In the genomic region with DNA sequence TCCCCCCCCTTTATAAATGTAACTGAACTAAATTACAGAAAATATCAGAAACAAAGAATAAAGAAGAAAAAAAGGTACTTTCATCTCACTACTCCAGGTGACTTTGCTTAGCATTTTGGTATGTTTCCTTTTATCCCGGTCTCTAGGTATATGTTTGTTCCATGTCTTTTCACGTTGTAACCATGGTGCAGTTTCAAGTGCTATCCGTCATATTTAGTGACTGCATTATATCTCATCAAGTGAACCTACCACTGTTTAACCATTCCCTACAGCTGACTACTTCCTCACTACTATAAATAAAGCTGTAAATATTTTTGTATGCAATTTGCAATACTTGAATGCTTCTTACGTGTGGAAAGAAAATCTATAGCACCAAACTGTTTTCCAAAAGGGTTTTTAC, we compare ENCODE assay signal across 1 cellular context.
TF ChIP-seq lines count a peak whose summit lies in the region.

No MANE protein-coding gene starts in this region.

TF ChIP-seq in GM12878, 131 proteins besides CTCF, POLR2A, EP300 and RAD21:
- no peak for TF ChIP-seq NRF1 (conservative IDR thresholded peaks at IDR 0.05; ENCODE audit: low read depth, low read length)
- TF ChIP-seq SUPT20H (IDR thresholded peaks at IDR 0.05; ENCODE audit: borderline replicate concordance, control insufficient read depth, low read depth, low read length): no peak
- no peak for TF ChIP-seq NR2C2 (IDR thresholded peaks at IDR 0.05; ENCODE audit: borderline replicate concordance, control insufficient read depth, insufficient read length, low read depth)
- no peak for TF ChIP-seq HDGF (IDR thresholded peaks at IDR 0.05)
- TF ChIP-seq RFX5 (IDR thresholded peaks at IDR 0.05; ENCODE audit: low read depth, low read length): no peak
- TF ChIP-seq, protein P1, sequence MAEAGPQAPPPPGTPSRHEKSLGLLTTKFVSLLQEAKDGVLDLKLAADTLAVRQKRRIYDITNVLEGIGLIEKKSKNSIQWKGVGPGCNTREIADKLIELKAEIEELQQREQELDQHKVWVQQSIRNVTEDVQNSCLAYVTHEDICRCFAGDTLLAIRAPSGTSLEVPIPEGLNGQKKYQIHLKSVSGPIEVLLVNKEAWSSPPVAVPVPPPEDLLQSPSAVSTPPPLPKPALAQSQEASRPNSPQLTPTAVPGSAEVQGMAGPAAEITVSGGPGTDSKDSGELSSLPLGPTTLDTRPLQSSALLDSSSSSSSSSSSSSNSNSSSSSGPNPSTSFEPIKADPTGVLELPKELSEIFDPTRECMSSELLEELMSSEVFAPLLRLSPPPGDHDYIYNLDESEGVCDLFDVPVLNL (IDR thresholded peaks at IDR 0.05; ENCODE audit: low read depth, low read length): no peak
- TF ChIP-seq, protein P2, sequence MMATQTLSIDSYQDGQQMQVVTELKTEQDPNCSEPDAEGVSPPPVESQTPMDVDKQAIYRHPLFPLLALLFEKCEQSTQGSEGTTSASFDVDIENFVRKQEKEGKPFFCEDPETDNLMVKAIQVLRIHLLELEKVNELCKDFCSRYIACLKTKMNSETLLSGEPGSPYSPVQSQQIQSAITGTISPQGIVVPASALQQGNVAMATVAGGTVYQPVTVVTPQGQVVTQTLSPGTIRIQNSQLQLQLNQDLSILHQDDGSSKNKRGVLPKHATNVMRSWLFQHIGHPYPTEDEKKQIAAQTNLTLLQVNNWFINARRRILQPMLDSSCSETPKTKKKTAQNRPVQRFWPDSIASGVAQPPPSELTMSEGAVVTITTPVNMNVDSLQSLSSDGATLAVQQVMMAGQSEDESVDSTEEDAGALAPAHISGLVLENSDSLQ (IDR thresholded peaks at IDR 0.05): no peak
- no peak for TF ChIP-seq PML (IDR thresholded peaks at IDR 0.05; ENCODE audit: low read length)
- TF ChIP-seq, protein P3, sequence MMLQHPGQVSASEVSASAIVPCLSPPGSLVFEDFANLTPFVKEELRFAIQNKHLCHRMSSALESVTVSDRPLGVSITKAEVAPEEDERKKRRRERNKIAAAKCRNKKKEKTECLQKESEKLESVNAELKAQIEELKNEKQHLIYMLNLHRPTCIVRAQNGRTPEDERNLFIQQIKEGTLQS (IDR thresholded peaks at IDR 0.05; ENCODE audit: borderline replicate concordance, extremely low read depth, low read depth, low read length): no peak
- TF ChIP-seq JUND (IDR thresholded peaks at IDR 0.05; ENCODE audit: low read depth, low read length): no peak
- TF ChIP-seq, protein P4, sequence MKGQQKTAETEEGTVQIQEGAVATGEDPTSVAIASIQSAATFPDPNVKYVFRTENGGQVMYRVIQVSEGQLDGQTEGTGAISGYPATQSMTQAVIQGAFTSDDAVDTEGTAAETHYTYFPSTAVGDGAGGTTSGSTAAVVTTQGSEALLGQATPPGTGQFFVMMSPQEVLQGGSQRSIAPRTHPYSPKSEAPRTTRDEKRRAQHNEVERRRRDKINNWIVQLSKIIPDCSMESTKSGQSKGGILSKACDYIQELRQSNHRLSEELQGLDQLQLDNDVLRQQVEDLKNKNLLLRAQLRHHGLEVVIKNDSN (IDR thresholded peaks at IDR 0.05; ENCODE audit: borderline replicate concordance, extremely low read length, insufficient read depth, low read depth, low read length): no peak
- TF ChIP-seq, protein P5, sequence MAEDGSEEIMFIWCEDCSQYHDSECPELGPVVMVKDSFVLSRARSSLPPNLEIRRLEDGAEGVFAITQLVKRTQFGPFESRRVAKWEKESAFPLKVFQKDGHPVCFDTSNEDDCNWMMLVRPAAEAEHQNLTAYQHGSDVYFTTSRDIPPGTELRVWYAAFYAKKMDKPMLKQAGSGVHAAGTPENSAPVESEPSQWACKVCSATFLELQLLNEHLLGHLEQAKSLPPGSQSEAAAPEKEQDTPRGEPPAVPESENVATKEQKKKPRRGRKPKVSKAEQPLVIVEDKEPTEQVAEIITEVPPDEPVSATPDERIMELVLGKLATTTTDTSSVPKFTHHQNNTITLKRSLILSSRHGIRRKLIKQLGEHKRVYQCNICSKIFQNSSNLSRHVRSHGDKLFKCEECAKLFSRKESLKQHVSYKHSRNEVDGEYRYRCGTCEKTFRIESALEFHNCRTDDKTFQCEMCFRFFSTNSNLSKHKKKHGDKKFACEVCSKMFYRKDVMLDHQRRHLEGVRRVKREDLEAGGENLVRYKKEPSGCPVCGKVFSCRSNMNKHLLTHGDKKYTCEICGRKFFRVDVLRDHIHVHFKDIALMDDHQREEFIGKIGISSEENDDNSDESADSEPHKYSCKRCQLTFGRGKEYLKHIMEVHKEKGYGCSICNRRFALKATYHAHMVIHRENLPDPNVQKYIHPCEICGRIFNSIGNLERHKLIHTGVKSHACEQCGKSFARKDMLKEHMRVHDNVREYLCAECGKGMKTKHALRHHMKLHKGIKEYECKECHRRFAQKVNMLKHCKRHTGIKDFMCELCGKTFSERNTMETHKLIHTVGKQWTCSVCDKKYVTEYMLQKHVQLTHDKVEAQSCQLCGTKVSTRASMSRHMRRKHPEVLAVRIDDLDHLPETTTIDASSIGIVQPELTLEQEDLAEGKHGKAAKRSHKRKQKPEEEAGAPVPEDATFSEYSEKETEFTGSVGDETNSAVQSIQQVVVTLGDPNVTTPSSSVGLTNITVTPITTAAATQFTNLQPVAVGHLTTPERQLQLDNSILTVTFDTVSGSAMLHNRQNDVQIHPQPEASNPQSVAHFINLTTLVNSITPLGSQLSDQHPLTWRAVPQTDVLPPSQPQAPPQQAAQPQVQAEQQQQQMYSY (CRISPR knock-in tag; IDR thresholded peaks at IDR 0.05): no peak
- TF ChIP-seq, protein P6, sequence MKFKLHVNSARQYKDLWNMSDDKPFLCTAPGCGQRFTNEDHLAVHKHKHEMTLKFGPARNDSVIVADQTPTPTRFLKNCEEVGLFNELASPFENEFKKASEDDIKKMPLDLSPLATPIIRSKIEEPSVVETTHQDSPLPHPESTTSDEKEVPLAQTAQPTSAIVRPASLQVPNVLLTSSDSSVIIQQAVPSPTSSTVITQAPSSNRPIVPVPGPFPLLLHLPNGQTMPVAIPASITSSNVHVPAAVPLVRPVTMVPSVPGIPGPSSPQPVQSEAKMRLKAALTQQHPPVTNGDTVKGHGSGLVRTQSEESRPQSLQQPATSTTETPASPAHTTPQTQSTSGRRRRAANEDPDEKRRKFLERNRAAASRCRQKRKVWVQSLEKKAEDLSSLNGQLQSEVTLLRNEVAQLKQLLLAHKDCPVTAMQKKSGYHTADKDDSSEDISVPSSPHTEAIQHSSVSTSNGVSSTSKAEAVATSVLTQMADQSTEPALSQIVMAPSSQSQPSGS (IDR thresholded peaks at IDR 0.05; ENCODE audit: low read length): no peak
- TF ChIP-seq RAD51 (IDR thresholded peaks at IDR 0.05): no peak
- no peak for TF ChIP-seq FOXK2 (IDR thresholded peaks at IDR 0.05)
